Comparison of ENCODE assay signal across 8 cellular contexts in the genomic region with DNA sequence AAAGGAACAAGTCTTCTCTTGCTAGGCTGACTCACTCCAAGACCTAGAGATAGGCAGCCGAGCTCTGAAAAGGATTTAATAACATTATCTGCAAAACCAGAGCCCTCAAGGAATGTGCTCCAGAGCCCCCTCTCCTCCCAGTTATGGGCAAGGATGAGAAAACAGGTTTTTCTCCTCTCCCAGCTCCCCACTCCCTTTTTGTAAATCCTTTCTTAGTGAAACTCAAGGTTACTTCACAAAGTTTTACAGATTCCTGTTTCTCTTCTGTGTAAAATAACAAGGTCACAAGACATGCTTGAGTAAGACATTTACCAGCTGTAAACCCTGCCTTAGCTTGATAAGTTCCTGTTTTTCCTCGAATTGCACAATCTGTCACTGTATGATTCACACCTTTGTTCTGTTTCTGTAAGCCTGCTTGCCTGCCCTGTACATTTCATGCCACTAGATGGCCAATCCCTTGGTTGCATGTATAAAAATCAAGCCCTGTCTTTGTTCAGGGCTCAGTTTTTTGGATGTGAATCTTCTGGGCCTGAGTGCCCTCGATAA.
DNase-seq lines count a peak whose midpoint lies in the region; ATAC-seq and TF ChIP-seq lines count a peak whose summit lies in the region.

No MANE protein-coding gene starts in this region.

- DNase-seq in ELF-1 (ENCODE audit: low read depth, low spot score) (peak; percentile 39), iris pigment epithelial cell (ENCODE audit: low read depth) (peak; percentile 97), medulla oblongata (ENCODE audit: extremely low spot score) (no peak), GOT3 (lab: John Stamatoyannopoulos, UW) (no peak), NCI-H1048 (lab: John Stamatoyannopoulos, UW) (no peak)

- ATAC-seq in HG03103 (IDR thresholded peaks at IDR 0.05; ENCODE audit: low read depth, unreplicated experiment) (peak; percentile 65), SK-N-SH treated with all-trans-retinoic acid at 6 μM for 48 hours (peak; percentile 62), GM21529 (IDR thresholded peaks at IDR 0.05; ENCODE audit: unreplicated experiment) (no peak)

TF ChIP-seq in SK-N-SH treated with all-trans-retinoic acid at 6 μM for 48 hours, 23 proteins besides CTCF, POLR2A, EP300 and RAD21:
- no peak for TF ChIP-seq PPARA (CRISPR knock-in tag; IDR thresholded peaks at IDR 0.05; ENCODE audit: borderline replicate concordance)
- no peak for TF ChIP-seq SNAI2 (CRISPR knock-in tag; IDR thresholded peaks at IDR 0.05)
- no peak for TF ChIP-seq TCF4 (CRISPR knock-in tag; IDR thresholded peaks at IDR 0.05; ENCODE audit: borderline replicate concordance)
- TF ChIP-seq, protein P1, sequence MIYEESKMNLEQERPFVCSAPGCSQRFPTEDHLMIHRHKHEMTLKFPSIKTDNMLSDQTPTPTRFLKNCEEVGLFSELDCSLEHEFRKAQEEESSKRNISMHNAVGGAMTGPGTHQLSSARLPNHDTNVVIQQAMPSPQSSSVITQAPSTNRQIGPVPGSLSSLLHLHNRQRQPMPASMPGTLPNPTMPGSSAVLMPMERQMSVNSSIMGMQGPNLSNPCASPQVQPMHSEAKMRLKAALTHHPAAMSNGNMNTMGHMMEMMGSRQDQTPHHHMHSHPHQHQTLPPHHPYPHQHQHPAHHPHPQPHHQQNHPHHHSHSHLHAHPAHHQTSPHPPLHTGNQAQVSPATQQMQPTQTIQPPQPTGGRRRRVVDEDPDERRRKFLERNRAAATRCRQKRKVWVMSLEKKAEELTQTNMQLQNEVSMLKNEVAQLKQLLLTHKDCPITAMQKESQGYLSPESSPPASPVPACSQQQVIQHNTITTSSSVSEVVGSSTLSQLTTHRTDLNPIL (CRISPR knock-in tag; IDR thresholded peaks at IDR 0.05; ENCODE audit: low read depth) = no peak
- TF ChIP-seq CSDC2 (CRISPR knock-in tag; IDR thresholded peaks at IDR 0.05) = no peak
- no peak for TF ChIP-seq ZC3H10 (CRISPR knock-in tag; IDR thresholded peaks at IDR 0.05)

Comparison
In these comparisons a context has a peak if more than half of its experiments do, and no peak if none do; other contexts are left out.
1. DNase-seq: peak in ELF-1 (single experiment) and iris pigment epithelial cell (single experiment); none in medulla oblongata (single experiment), GOT3 (single experiment) and NCI-H1048 (single experiment).